In genomic region chr16:59878999-59879398, GRCh38 we compare ENCODE assay signal across 18 cellular contexts.
A peak's percentile ranks its signal among the peaks of the same experiment; 100 is the strongest.
DNase-seq lines count a peak whose midpoint lies in the region; ATAC-seq and TF ChIP-seq lines count a peak whose summit lies in the region.
"Had no signal": no experiment of that assay in that cellular context is flagged by ENCODE, and none has a peak within 500 bp of the region (broad histone marks: within the 10 kb centered on the region; RNA-seq: fewer than 3 reads in every experiment).

No MANE protein-coding gene starts in this region.

- H3K27me3 ChIP-seq in osteoblast (ENCODE audit: insufficient read depth, low read length), result no peaks in the 10 kb centered on the region
- H3K27me3 ChIP-seq: BLaER1 treated with 17β-estradiol and CSF1 and Interleukin-3, amounts not matched to agents 10 nM and 100 nM had no signal

- no peak for ATAC-seq in GM18520 (IDR thresholded peaks at IDR 0.05; ENCODE audit: unreplicated experiment)
- ATAC-seq: CD8-positive, alpha-beta T cell had no signal

- H3K9me3 ChIP-seq in osteoblast (ENCODE audit: low read depth, low read length), result no peaks in the 10 kb centered on the region
- H3K9me3 ChIP-seq: BLaER1 treated with 17β-estradiol and CSF1 and Interleukin-3, amounts not matched to agents 10 nM and 100 nM; HAP-1 had no signal

- H4K20me1 ChIP-seq in osteoblast (ENCODE audit: insufficient read depth, low read length), result no peaks in the 10 kb centered on the region
- H4K20me1 ChIP-seq: BLaER1 treated with 17β-estradiol and CSF1 and Interleukin-3, amounts not matched to agents 10 nM and 100 nM had no signal

- no peaks in the 10 kb centered on the region for H3K79me2 ChIP-seq in osteoblast (ENCODE audit: insufficient read depth, low read length)

- in situ Hi-C loops in Caki2 (cut with HindIII; ENCODE audit: low pct_unique_long_range_greater_than_20kb, low sequenced_read_pairs), result no loop called here

- no peaks in the 10 kb centered on the region for H3K36me3 ChIP-seq in osteoblast (ENCODE audit: insufficient read depth, low read length)
- H3K36me3 ChIP-seq: BLaER1 treated with 17β-estradiol and CSF1 and Interleukin-3, amounts not matched to agents 10 nM and 100 nM; HAP-1 had no signal

- H3K4me3 ChIP-seq in epithelial cell of esophagus (ENCODE audit: low read length) (no peak overlapping the region), osteoblast (ENCODE audit: insufficient read depth, low read length) (no peak overlapping the region)
- H3K4me3 ChIP-seq: BLaER1 treated with 17β-estradiol and CSF1 and Interleukin-3, amounts not matched to agents 10 nM and 100 nM; HAP-1 had no signal

- no peak for TF ChIP-seq CTCF in epithelial cell of esophagus (IDR thresholded peaks at IDR 0.05; ENCODE audit: insufficient read depth, low read depth, low read length, missing control alignments)
- no peak for TF ChIP-seq CTCF in osteoblast (IDR thresholded peaks at IDR 0.05; ENCODE audit: extremely low read depth, low read depth, low read length)

- no peak overlapping the region for H3K27ac ChIP-seq in osteoblast (ENCODE audit: low read depth, low read length)
- H3K27ac ChIP-seq: BLaER1 treated with 17β-estradiol and CSF1 and Interleukin-3, amounts not matched to agents 10 nM and 100 nM; HL-60; RWPE1 had no signal

- H2AFZ ChIP-seq in osteoblast (ENCODE audit: low read length), result no peak overlapping the region

- H3K4me2 ChIP-seq in osteoblast (ENCODE audit: insufficient read depth, low read length), result no peak overlapping the region
- H3K4me2 ChIP-seq: BLaER1 treated with 17β-estradiol and CSF1 and Interleukin-3, amounts not matched to agents 10 nM and 100 nM had no signal

- DNase-seq in Caki2 (ENCODE audit: low read depth) (peak; percentile 0), M059J (ENCODE audit: low read depth) (peak; percentile 47), epithelial cell of esophagus (ENCODE audit: low read depth) (peak; percentile 19), osteoblast (ENCODE audit: insufficient read length, low spot score, missing footprints) (peak; percentile 9), NCI-H82 (lab: John Stamatoyannopoulos, UW) (no peak), NCI-H524 (lab: John Stamatoyannopoulos, UW) (no peak), NOMO-1 (lab: John Stamatoyannopoulos, UW; ENCODE audit: unreplicated experiment in 2 of 2) (no peak)
- DNase-seq: CD8-positive, alpha-beta T cell; NCI-H1092 treated with DMSO at 0.1 percent for 48 hours; NCI-H146; NCI-H2081; NCI-H446 treated with DMSO at 0.1 percent for 48 hours; NCI-H774 had no signal

- peaks cover 4% of the 10 kb centered on the region for H3K4me1 ChIP-seq in osteoblast (ENCODE audit: insufficient read depth, low read length)
- H3K4me1 ChIP-seq: HAP-1 had no signal

Comparison
In these comparisons a context has a peak if more than half of its experiments do, and no peak if none do; other contexts are left out.
1. DNase-seq: peak in Caki2 (single experiment), M059J (single experiment), epithelial cell of esophagus (single experiment) and osteoblast (single experiment); none in NCI-H82 (single experiment), NCI-H524 (0 of 2) and NOMO-1 (0 of 2).